In genomic region chr14:39265032-39265431, GRCh38 we compare ENCODE assay signal across 8 cellular contexts. TPM values are rescaled to one million over a fixed set of nuclear protein-coding genes. Genes with fewer than 3 reads are reported as not detected.
DNase-seq lines count a peak whose midpoint lies in the region; ATAC-seq, FAIRE-seq and TF ChIP-seq lines count a peak whose summit lies in the region.

No MANE protein-coding gene starts in this region.

- in situ Hi-C loops in K562 (cut with MboI), result no loop called here

- H3K4me1 Mint-ChIP-seq in natural killer cell treated with Interleukin-12 subunit alpha and Interleukin-12 subunit beta and Interleukin-15 and Interleukin-18, amount 100 ng/mL, for 72 hours (ENCODE audit: low read depth in 2 of 2), result peaks cover 27 to 36% of the 10 kb centered on the region in 2 donors

- H3K4me1 ChIP-seq in KMS-11 (ENCODE audit: low read depth, poor library complexity, severe bottlenecking) (peaks cover 26% of the 10 kb centered on the region), K562 (replicated peaks in 1 of 2; ENCODE audit: control insufficient read depth in 2 of 2, insufficient read depth in 2 of 2, low read length in 2 of 2) (peaks cover 11 to 16% of the 10 kb centered on the region in 2 experiments; a peak in 4 of 5 replicates)

- POLR2A ChIA-PET in K562 (lab: Yijun Ruan, JAX), result no interaction called here

- ATAC-seq in K562, result no peak
- ATAC-seq in natural killer cell treated with Interleukin-12 subunit alpha and Interleukin-12 subunit beta and Interleukin-15 and Interleukin-18, amount 100 ng/mL, for 72 hours, result no peak
- ATAC-seq in GM21515 (IDR thresholded peaks at IDR 0.05; ENCODE audit: unreplicated experiment), result no peak

- CTCF ChIA-PET in K562 (lab: Yijun Ruan, JAX; ENCODE audit: low intra/inter-chr PET ratio), result no interaction called here

- peak overlapping the region; percentile 92 for H3K4me3 Mint-ChIP-seq in natural killer cell treated with Interleukin-12 subunit alpha and Interleukin-12 subunit beta and Interleukin-15 and Interleukin-18, amount 100 ng/mL, for 72 hours

- TF ChIP-seq RAD21 in K562 (CRISPR knock-in tag; conservative IDR thresholded peaks at IDR 0.05 in 1 of 2, IDR thresholded peaks at IDR 0.05 in 1 of 2), result no peak

- H3K36me3 Mint-ChIP-seq in natural killer cell treated with Interleukin-12 subunit alpha and Interleukin-12 subunit beta and Interleukin-15 and Interleukin-18, amount 100 ng/mL, for 72 hours, result no peaks in the 10 kb centered on the region

- intact Hi-C loops in K562 (cut with micrococcal nuclease), result loop anchor here (10.0 kb wide), 1 partner anchor 90 kb away; the partner anchor contains the start of genes PNN and TRAPPC6B

- BruUV-seq in K562 (replicated peaks; lab: Mats Ljungman, UMichigan), result no TSS peak

- H3K4me3 ChIP-seq in KMS-11 (IDR thresholded peaks at IDR 0.05; ENCODE audit: insufficient read depth, low read depth, low read length) (no peak overlapping the region), K562 (no peak overlapping the region)

- 0 out of 2 replicates have a peak, but pooled peaks cover 2% of the 10 kb centered on the region for H3K9me3 ChIP-seq in K562 (replicated peaks; ENCODE audit: control insufficient read depth, insufficient read depth, low read depth, low read length)

- H3K79me2 ChIP-seq in KMS-11 (ENCODE audit: insufficient read depth, low read depth) (peaks cover 30% of the 10 kb centered on the region; the same call in 1 of the 2 replicates), K562 (ENCODE audit: control insufficient read depth, insufficient read depth, low read length) (peaks cover 36% of the 10 kb centered on the region)

- no peaks in the 10 kb centered on the region for H3K27me3 Mint-ChIP-seq in natural killer cell treated with Interleukin-12 subunit alpha and Interleukin-12 subunit beta and Interleukin-15 and Interleukin-18, amount 100 ng/mL, for 72 hours

- peak overlapping the region; percentile 80 for H3K4me2 ChIP-seq in KMS-11
- no peak overlapping the region for H3K4me2 ChIP-seq in K562 (ENCODE audit: insufficient read depth, low read length)

- peaks cover 3% of the 10 kb centered on the region for H3K9me3 Mint-ChIP-seq in natural killer cell treated with Interleukin-12 subunit alpha and Interleukin-12 subunit beta and Interleukin-15 and Interleukin-18, amount 100 ng/mL, for 72 hours

- FAIRE-seq in K562 (lab: Jason Lieb, UNC) (no peak), frontal cortex (lab: Jason Lieb, UNC) (no peak)

- H2AFZ ChIP-seq in KMS-11 (ENCODE audit: low read depth) (peak overlapping the region; percentile 47), K562 (ENCODE audit: low read depth, low read length) (peak overlapping the region; percentile 99; the same call in 1 of the 2 replicates)

- H3K27ac ChIP-seq in KMS-11, result peak overlapping the region; percentile 92; the same call in 1 of the 2 replicates
- H3K27ac ChIP-seq in K562 (ENCODE audit: extremely low read depth, low read depth, low read length), result peak overlapping the region; percentile 97; the same call in 1 of the 3 replicates

- DNase-seq in COLO668 (lab: John Stamatoyannopoulos, UW; ENCODE audit: unreplicated experiment) (peak; percentile 16), K562 (ENCODE audit: extremely low read depth in 1 of 4, low spot score in 3 of 4) (peak in 1 of 4 experiments; percentile 20), AG20443 (ENCODE audit: low spot score) (no peak), frontal cortex (ENCODE audit: low spot score in 2 of 2) (no peak), SHP77 (lab: John Stamatoyannopoulos, UW) (no peak)
- no peak for DNase-seq in natural killer cell treated with Interleukin-12 subunit alpha and Interleukin-12 subunit beta and Interleukin-15 and Interleukin-18, amount 100 ng/mL, for 72 hours (ENCODE audit: low spot score)

- H3K27me3 ChIP-seq in KMS-11 (ENCODE audit: insufficient read depth, low read depth) (no peaks in the 10 kb centered on the region), K562 (ENCODE audit: control insufficient read depth in 2 of 2, insufficient read depth in 2 of 2, low read length in 2 of 2) (no peaks in the 10 kb centered on the region)

- H3K36me3 ChIP-seq in KMS-11 (ENCODE audit: insufficient read depth), result no peaks in the 10 kb centered on the region
- no peaks in the 10 kb centered on the region for H3K36me3 ChIP-seq in K562 (ENCODE audit: control insufficient read depth, insufficient read depth, low read length)

- no peak for TF ChIP-seq EP300 in K562 (IDR thresholded peaks at IDR 0.05; ENCODE audit: low read length)

- peak overlapping the region; percentile 95 to 97 for H3K27ac Mint-ChIP-seq in natural killer cell treated with Interleukin-12 subunit alpha and Interleukin-12 subunit beta and Interleukin-15 and Interleukin-18, amount 100 ng/mL, for 72 hours

- H3K9ac ChIP-seq in KMS-11 (peak overlapping the region; percentile 83; the same call in 1 of the 2 replicates), K562 (ENCODE audit: insufficient read depth in 1 of 2, low read depth in 2 of 2, low read length in 2 of 2) (peak overlapping the region in 1 of 2 experiments; percentile 94; a peak in 1 of 4 replicates)

- 0% methylated on average over 2 of the region's 2 CpGs for WGBS in K562 (ENCODE audit: insufficient coverage, low coverage, missing lambda C conversion rate)

- no peaks in the 10 kb centered on the region for H3K9me1 ChIP-seq in K562 (ENCODE audit: control insufficient read depth, insufficient read depth, low read length)

- H4K20me1 ChIP-seq in KMS-11 (ENCODE audit: insufficient read depth), result no peaks in the 10 kb centered on the region
- no peaks in the 10 kb centered on the region for H4K20me1 ChIP-seq in K562 (replicated peaks; ENCODE audit: control insufficient read depth, insufficient read depth, low read length)

- TF ChIP-seq CTCF in KMS-11 (conservative IDR thresholded peaks at IDR 0.05; ENCODE audit: low read depth, low read length) (no peak), K562 (IDR thresholded peaks at IDR 0.05 in 2 of 3, conservative IDR thresholded peaks at IDR 0.05 in 1 of 3; ENCODE audit: insufficient read depth in 2 of 3, low read depth in 1 of 3, low read length in 3 of 3) (no peak)

- no peak for TF ChIP-seq POLR2A in K562 (conservative IDR thresholded peaks at IDR 0.05)

TF ChIP-seq in K562, 482 proteins besides CTCF, POLR2A, EP300 and RAD21:
- TF ChIP-seq ZNF695 (CRISPR knock-in tag; IDR thresholded peaks at IDR 0.05), result no peak
- TF ChIP-seq PTBP1 (IDR thresholded peaks at IDR 0.05; ENCODE audit: low read depth, low read length), result no peak
- TF ChIP-seq MEF2D (tag; conservative IDR thresholded peaks at IDR 0.05; ENCODE audit: low read depth), result no peak
- TF ChIP-seq ZSCAN32 (CRISPR knock-in tag; IDR thresholded peaks at IDR 0.05), result no peak
- TF ChIP-seq TCF7L2 (IDR thresholded peaks at IDR 0.05; ENCODE audit: low read depth, low read length), result no peak
- TF ChIP-seq ILF3 (IDR thresholded peaks at IDR 0.05; ENCODE audit: borderline replicate concordance), result no peak
- no peak for TF ChIP-seq FOXK1 (CRISPR knock-in tag; IDR thresholded peaks at IDR 0.05; ENCODE audit: borderline replicate concordance)
- TF ChIP-seq ARNT (IDR thresholded peaks at IDR 0.05), result no peak
- TF ChIP-seq TAF9B (IDR thresholded peaks at IDR 0.05; ENCODE audit: partially characterized antibody), result peak; percentile 6
TF ChIP-seq in K562: peak in this region for 1.

RNA-seq across cellular contexts. Expression of gene MIA2, which starts 31.3 kb away (rescaled TPM):
- total RNA-seq in K562 (2011; cell fraction: chromatin; rRNA removed; ENCODE audit: low replicate concordance), result 7.1 and 20.8 TPM in 2 replicates
- total RNA-seq in K562 (2011; cell fraction: nucleolus; rRNA removed), result 5.3 and 8.0 TPM in 2 replicates
- 12.2 and 17.0 TPM in 2 replicates for total RNA-seq in K562 (2011; cell fraction: nucleoplasm; rRNA removed)
- total RNA-seq in K562 (2014; rRNA removed), result 6.9 and 7.2 TPM in 2 replicates
- 17.0 and 18.9 TPM in 2 replicates for total RNA-seq in K562 (2014; rRNA removed; fragmentation: Illumina TruSeq; extraction: Trizol)
- total RNA-seq in K562 (2015; rRNA removed; fragmentation: Illumina TruSeq; extraction: Trizol), result 11.8 and 13.6 TPM in 2 replicates
- total RNA-seq in K562 (2021), result 10.4 and 12.8 TPM in 2 replicates
- 12.3 and 13.0 TPM in 2 replicates for polyA plus RNA-seq in K562 (2011; rRNA removed)
- 6.4 and 8.1 TPM in 2 replicates for polyA plus RNA-seq in K562 (2011; cell fraction: cytosol; rRNA removed)
- polyA plus RNA-seq in K562 (2011; cell fraction: nucleus; rRNA removed), result 10.6 and 11.1 TPM in 2 replicates
- polyA plus RNA-seq in K562 (2012), result 7.3 and 17.5 TPM in 2 replicates
- polyA plus RNA-seq in K562 (2014; fragmentation: Illumina TruSeq; extraction: Trizol), result 18.3 and 21.8 TPM in 2 replicates
- polyA plus RNA-seq in K562 (2014; fragmentation: Nextera tagmentation; extraction: Ambion mirVana), result 10 to 100 TPM in 1 of 2 experiments, 1 to 10 TPM in 1; 6.0 to 11.5 TPM
- polyA plus RNA-seq in K562 (2014; rRNA removed), result 11.8 and 12.2 TPM in 2 replicates
- polyA minus RNA-seq in K562 (2011; rRNA and poly(A)+ RNA removed), result 8.6 and 10.0 TPM in 2 replicates
- 4.2 and 5.0 TPM in 2 replicates for polyA minus RNA-seq in K562 (2011; cell fraction: cytosol; rRNA and poly(A)+ RNA removed)
- 5.0 and 7.9 TPM in 2 replicates for polyA minus RNA-seq in K562 (2011; cell fraction: nucleus; rRNA and poly(A)+ RNA removed)
- total RNA-seq in natural killer cell treated with Interleukin-12 subunit alpha and Interleukin-12 subunit beta and Interleukin-15 and Interleukin-18, amount 100 ng/mL, for 72 hours, result 10 to 100 TPM; 26.1 to 26.9 TPM
- total RNA-seq in frontal cortex, result 24.5 TPM
